ENCODE assay signal across 17 cellular contexts in the genomic region with DNA sequence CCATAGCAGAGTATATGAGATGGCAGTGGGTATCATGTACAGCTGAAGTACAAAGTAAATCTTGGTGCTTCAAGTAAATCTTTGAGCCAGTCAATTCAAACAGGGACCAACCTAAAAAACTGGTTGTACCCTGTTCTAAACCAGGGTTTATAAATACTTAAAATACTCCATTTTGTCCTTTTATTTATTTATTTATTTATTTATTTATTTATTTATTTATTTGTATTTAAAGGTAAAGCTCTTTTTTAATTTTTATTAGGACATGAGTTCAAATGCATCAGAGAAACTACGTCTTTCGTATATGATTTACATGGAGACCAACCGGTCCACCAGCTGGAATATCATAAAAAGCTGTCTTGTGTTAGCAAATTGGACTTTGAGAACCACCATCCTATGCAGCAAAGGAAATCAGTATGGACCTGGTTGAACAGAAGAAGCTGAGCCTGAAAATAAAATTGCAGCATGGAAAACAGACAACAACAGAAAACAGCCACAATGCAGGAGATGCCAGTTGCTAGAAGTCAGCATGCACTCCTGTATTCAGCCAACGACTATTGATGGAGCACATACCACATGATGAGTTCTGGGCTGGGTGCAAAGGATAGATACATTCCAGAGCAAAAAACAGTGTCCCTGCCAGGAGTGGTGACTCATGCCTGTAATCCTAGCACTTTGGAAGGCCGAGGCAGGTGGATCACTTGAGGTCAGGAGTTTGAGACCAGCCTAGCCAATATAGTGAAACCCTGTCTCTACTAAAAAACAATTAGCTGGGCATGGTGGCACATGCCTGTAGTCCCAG.
DNase-seq lines count a peak whose midpoint lies in the region; ATAC-seq, FAIRE-seq and TF ChIP-seq lines count a peak whose summit lies in the region.
"Had no signal": no experiment of that assay in that cellular context is flagged by ENCODE, and none has a peak within 500 bp of the region (broad histone marks: within the 10 kb centered on the region; RNA-seq: fewer than 3 reads in every experiment).

No MANE protein-coding gene starts in this region.

- no peak overlapping the region for H4K91ac ChIP-seq in neuronal stem cell (ENCODE audit: low read depth, low read length, poor library complexity)

- H3K9ac ChIP-seq in neuronal stem cell (ENCODE audit: low read depth, low read length, poor library complexity): no peak overlapping the region

- no peaks in the 10 kb centered on the region for H3K9me3 ChIP-seq in neuronal stem cell (replicated peaks in 1 of 2; ENCODE audit: control insufficient read depth in 2 of 2, insufficient read depth in 1 of 2, low read depth in 1 of 2, low read length in 2 of 2)
- H3K9me3 ChIP-seq: BE2C, stomach had no signal

- no peak overlapping the region for H3K4me2 ChIP-seq in neuronal stem cell (ENCODE audit: insufficient read depth, low read length, poor library complexity, severe bottlenecking)

- WGBS in neuronal stem cell (ENCODE audit: extremely low coverage in 2 of 2, insufficient read length in 2 of 2, insufficient replicate concordance in 1 of 2), 2 donors: no CpG with 5 or more reads among the region's 5 CpGs

- no peak overlapping the region for H3K18ac ChIP-seq in neuronal stem cell (ENCODE audit: low read length)

- no peak overlapping the region for H3K4me3 Mint-ChIP-seq in stimulated activated naive B cell treated with anti-CD40 and anti-IgM and Interleukin-4, amounts not matched to agents 10 μg/mL and 1 μg/mL and 100 μg/mL, for 72 hours
- H3K4me3 Mint-ChIP-seq in natural killer cell treated with Interleukin-12 subunit alpha and Interleukin-12 subunit beta and Interleukin-15 and Interleukin-18, amount 100 ng/mL, for 72 hours: no peak overlapping the region

- H2BK12ac ChIP-seq in neuronal stem cell (ENCODE audit: low read length): no peak overlapping the region

- peaks cover 0 to 7% of the 10 kb centered on the region in 2 donors for H3K4me1 ChIP-seq in neuronal stem cell (ENCODE audit: control insufficient read depth in 2 of 2, insufficient read depth in 1 of 2, low read depth in 1 of 2, low read length in 2 of 2)
- H3K4me1 ChIP-seq: BE2C had no signal

- no peaks in the 10 kb centered on the region for H3K27me3 ChIP-seq in kidney epithelial cell (ENCODE audit: control insufficient read depth, insufficient read depth, low read length)
- no peaks in the 10 kb centered on the region for H3K27me3 ChIP-seq in neuronal stem cell (ENCODE audit: control insufficient read depth in 3 of 3, insufficient read depth in 3 of 3, low read depth in 1 of 3, low read length in 3 of 3)
- H3K27me3 ChIP-seq: BE2C had no signal

- DNase-seq in AG09309 (ENCODE audit: low read depth) (peak; percentile 21), LoVo (ENCODE audit: low spot score) (peak; percentile 16), kidney epithelial cell (ENCODE audit: low read depth) (peak; percentile 1), neuronal stem cell (ENCODE audit: low spot score) (no peak)
- no peak for DNase-seq in stimulated activated naive B cell treated with anti-CD40 and anti-IgM and Interleukin-4, amounts not matched to agents 10 μg/mL and 1 μg/mL and 100 μg/mL, for 72 hours
- no peak for DNase-seq in stimulated activated CD8-positive, alpha-beta memory T cell treated with anti-CD3 and anti-CD28 coated beads, Interleukin-4, amount 100 ng/mL, for 48 hours
- no peak for DNase-seq in natural killer cell treated with Interleukin-12 subunit alpha and Interleukin-12 subunit beta and Interleukin-15 and Interleukin-18, amount 100 ng/mL, for 72 hours (ENCODE audit: low spot score)
- DNase-seq: activated T-cell treated with anti-CD3 and anti-CD28 coated beads, Interleukin-2, amount 50 U/mL, for 48 hours; amniotic stem cell; BE2C; effector memory CD4-positive, alpha-beta T cell; Karpas-422; NCI-H2029 treated with DMSO at 0.1 percent for 48 hours; NK-92 treated with Interleukin-12 subunit alpha and Interleukin-12 subunit beta, amount 100 ng/mL, for 24 hours; stomach had no signal

- no peak overlapping the region for H3K14ac ChIP-seq in neuronal stem cell (ENCODE audit: low read length)

- H3K23ac ChIP-seq in neuronal stem cell (ENCODE audit: low read depth, low read length, poor library complexity): no peak overlapping the region

- peak; percentile 37 for FAIRE-seq in endometrium (lab: Jason Lieb, UNC)
- FAIRE-seq: G401.6 had no signal

- no peak overlapping the region for H2BK120ac ChIP-seq in neuronal stem cell (ENCODE audit: low read depth, low read length)

- H3K79me1 ChIP-seq in neuronal stem cell (ENCODE audit: low read depth, low read length): no peaks in the 10 kb centered on the region

- H3K36me3 Mint-ChIP-seq in stimulated activated naive B cell treated with anti-CD40 and anti-IgM and Interleukin-4, amounts not matched to agents 10 μg/mL and 1 μg/mL and 100 μg/mL, for 72 hours: no peaks in the 10 kb centered on the region
- H3K36me3 Mint-ChIP-seq in natural killer cell treated with Interleukin-12 subunit alpha and Interleukin-12 subunit beta and Interleukin-15 and Interleukin-18, amount 100 ng/mL, for 72 hours: no peaks in the 10 kb centered on the region

- H3K4me1 Mint-ChIP-seq in stimulated activated naive B cell treated with anti-CD40 and anti-IgM and Interleukin-4, amounts not matched to agents 10 μg/mL and 1 μg/mL and 100 μg/mL, for 72 hours: no peaks in the 10 kb centered on the region
- peaks cover 13 to 26% of the 10 kb centered on the region in 2 donors for H3K4me1 Mint-ChIP-seq in natural killer cell treated with Interleukin-12 subunit alpha and Interleukin-12 subunit beta and Interleukin-15 and Interleukin-18, amount 100 ng/mL, for 72 hours (ENCODE audit: low read depth in 2 of 2)

- H3K36me3 ChIP-seq in kidney epithelial cell (ENCODE audit: control insufficient read depth, insufficient read depth, low read length) (no peaks in the 10 kb centered on the region), neuronal stem cell (replicated peaks in 1 of 2; ENCODE audit: control insufficient read depth in 2 of 2, insufficient read depth in 2 of 2, low read length in 2 of 2) (no peaks in the 10 kb centered on the region)
- H3K36me3 ChIP-seq: BE2C, stomach had no signal

- H2AFZ ChIP-seq in neuronal stem cell (ENCODE audit: low read length): no peak overlapping the region

- H2AK5ac ChIP-seq in neuronal stem cell (ENCODE audit: low read depth, low read length): no peak overlapping the region

- H3K9me3 Mint-ChIP-seq in stimulated activated naive B cell treated with anti-CD40 and anti-IgM and Interleukin-4, amounts not matched to agents 10 μg/mL and 1 μg/mL and 100 μg/mL, for 72 hours: no peaks in the 10 kb centered on the region
- no peaks in the 10 kb centered on the region for H3K9me3 Mint-ChIP-seq in natural killer cell treated with Interleukin-12 subunit alpha and Interleukin-12 subunit beta and Interleukin-15 and Interleukin-18, amount 100 ng/mL, for 72 hours

- H3K4me3 ChIP-seq in AG09309 (ENCODE audit: control insufficient read depth, low read depth, low read length) (no peak overlapping the region), kidney epithelial cell (ENCODE audit: low read depth, low read length) (no peak overlapping the region), neuronal stem cell (ENCODE audit: low read length in 2 of 2) (no peak overlapping the region)
- H3K4me3 ChIP-seq: stomach had no signal

- no peak overlapping the region for H3K27ac Mint-ChIP-seq in stimulated activated naive B cell treated with anti-CD40 and anti-IgM and Interleukin-4, amounts not matched to agents 10 μg/mL and 1 μg/mL and 100 μg/mL, for 72 hours
- H3K27ac Mint-ChIP-seq in natural killer cell treated with Interleukin-12 subunit alpha and Interleukin-12 subunit beta and Interleukin-15 and Interleukin-18, amount 100 ng/mL, for 72 hours: no peak overlapping the region

- no peak overlapping the region for H3K27ac ChIP-seq in neuronal stem cell (replicated peaks; ENCODE audit: low read length)
- H3K27ac ChIP-seq: stomach had no signal

- TF ChIP-seq CTCF in AG09309 (IDR thresholded peaks at IDR 0.05; ENCODE audit: control insufficient read depth, insufficient read depth, low read depth, low read length, missing control alignments): no peak
- no peak for TF ChIP-seq CTCF in kidney epithelial cell (IDR thresholded peaks at IDR 0.05; ENCODE audit: insufficient read depth, low read length, poor library complexity, severe bottlenecking)

- no peak overlapping the region for H4K8ac ChIP-seq in neuronal stem cell (ENCODE audit: low read depth, low read length)

- ATAC-seq in stimulated activated naive B cell treated with anti-CD40 and anti-IgM and Interleukin-4, amounts not matched to agents 10 μg/mL and 1 μg/mL and 100 μg/mL, for 72 hours (replicated peaks): no peak
- ATAC-seq in natural killer cell treated with Interleukin-12 subunit alpha and Interleukin-12 subunit beta and Interleukin-15 and Interleukin-18, amount 100 ng/mL, for 72 hours: no peak

- no peak overlapping the region for H2BK15ac ChIP-seq in neuronal stem cell (ENCODE audit: low read length)

- no peaks in the 10 kb centered on the region for H3K27me3 Mint-ChIP-seq in stimulated activated naive B cell treated with anti-CD40 and anti-IgM and Interleukin-4, amounts not matched to agents 10 μg/mL and 1 μg/mL and 100 μg/mL, for 72 hours
- H3K27me3 Mint-ChIP-seq in natural killer cell treated with Interleukin-12 subunit alpha and Interleukin-12 subunit beta and Interleukin-15 and Interleukin-18, amount 100 ng/mL, for 72 hours: no peaks in the 10 kb centered on the region

- no peak overlapping the region for H3K4ac ChIP-seq in neuronal stem cell (ENCODE audit: low read length)

- H2BK5ac ChIP-seq in neuronal stem cell (ENCODE audit: low read length): no peak overlapping the region

Comparison
In these comparisons a context has a peak if more than half of its experiments do, and no peak if none do; other contexts are left out.
1. DNase-seq: peak in AG09309 (single experiment), LoVo (single experiment) and kidney epithelial cell (single experiment); none in stimulated activated naive B cell treated with anti-CD40 and anti-IgM and Interleukin-4, amounts not matched to agents 10 μg/mL and 1 μg/mL and 100 μg/mL, for 72 hours (single experiment), stimulated activated CD8-positive, alpha-beta memory T cell treated with anti-CD3 and anti-CD28 coated beads, Interleukin-4, amount 100 ng/mL, for 48 hours (single experiment), neuronal stem cell (single experiment) and natural killer cell treated with Interleukin-12 subunit alpha and Interleukin-12 subunit beta and Interleukin-15 and Interleukin-18, amount 100 ng/mL, for 72 hours (single experiment).